In genomic region chr1:35558374-35559316, GRCh38 we compare ENCODE assay signal across 8 cellular contexts. TPM values are rescaled to one million over a fixed set of nuclear protein-coding genes. Genes with fewer than 3 reads are reported as not detected.
A peak's percentile ranks its signal among the peaks of the same experiment; 100 is the strongest.
DNase-seq lines count a peak whose midpoint lies in the region; ATAC-seq and TF ChIP-seq lines count a peak whose summit lies in the region.

No MANE protein-coding gene starts in this region.

- H3K36me3 Mint-ChIP-seq in activated naive CD4-positive, alpha-beta T cell treated with anti-CD3 and anti-CD28 coated beads for 36 hours (ENCODE audit: low read depth): no peaks in the 10 kb centered on the region

- H3K4me1 ChIP-seq in BE2C: peaks cover 2% of the 10 kb centered on the region; the same call in 1 of the 2 replicates
- H3K4me1 ChIP-seq in HEK293 (ENCODE audit: control insufficient read depth, insufficient read depth, low read length): peaks cover 27% of the 10 kb centered on the region
- H3K4me1 ChIP-seq in spleen: peaks cover 20 to 93% (median 55%) of the 10 kb centered on the region in 6 donors

- no peak for ATAC-seq in HG03457 (IDR thresholded peaks at IDR 0.05; ENCODE audit: unreplicated experiment)

- TF ChIP-seq POLR2A in spleen (IDR thresholded peaks at IDR 0.05): no peak

- TF ChIP-seq CTCF in BE2C (IDR thresholded peaks at IDR 0.05; ENCODE audit: low read depth, low read length) (no peak), HEK293 (tag by site-specific recombination; IDR thresholded peaks at IDR 0.05) (no peak), spleen (IDR thresholded peaks at IDR 0.05 in 8 of 11, conservative IDR thresholded peaks at IDR 0.05 in 3 of 11) (no peak)

- H3K4me3 Mint-ChIP-seq in activated naive CD4-positive, alpha-beta T cell treated with anti-CD3 and anti-CD28 coated beads for 36 hours: peak overlapping the region; percentile 95

- H3K9me3 Mint-ChIP-seq in activated naive CD4-positive, alpha-beta T cell treated with anti-CD3 and anti-CD28 coated beads for 36 hours: no peaks in the 10 kb centered on the region

- intact Hi-C loops in activated naive CD4-positive, alpha-beta T cell treated with anti-CD3 and anti-CD28 coated beads for 36 hours (cut with micrococcal nuclease): loop anchor here (5.0 to 10.0 kb wide), 5 partner anchors 84 to 761 kb away; partner anchors contain the start of genes PSMB2, SFPQ, SMIM12 and ZMYM4
- intact Hi-C loops in spleen (cut with DNase I; ENCODE audit: low total_unique reads): no loop called here

- H3K27me3 Mint-ChIP-seq in activated naive CD4-positive, alpha-beta T cell treated with anti-CD3 and anti-CD28 coated beads for 36 hours (ENCODE audit: low read depth): no peaks in the 10 kb centered on the region

- WGBS in spleen, 5 donors: 33 to 41% (median 36%) methylated on average over 17 to 26 of the region's 26 CpGs

- CTCF ChIA-PET in HEK293 (lab: Yijun Ruan, JAX): interaction anchor here (0.5 to 1.5 kb wide), 6 partner anchors 10 to 591 kb away, joined by 3 to 4 read pairs (median 3); partner anchors contain the start of gene TRAPPC3
- CTCF ChIA-PET in activated naive CD4-positive, alpha-beta T cell treated with anti-CD3 and anti-CD28 coated beads for 36 hours (lab: Charles Lee): interaction anchor here (1.2 to 12.3 kb wide), 3 partner anchors 14 to 157 kb away, joined by 4 to 113 read pairs (median 4); partner anchors contain the start of gene TFAP2E

- H3K27me3 ChIP-seq in BE2C: no peaks in the 10 kb centered on the region
- no peaks in the 10 kb centered on the region for H3K27me3 ChIP-seq in spleen (replicated peaks in 1 of 7)

- peaks cover 44% of the 10 kb centered on the region for H3K4me1 Mint-ChIP-seq in activated naive CD4-positive, alpha-beta T cell treated with anti-CD3 and anti-CD28 coated beads for 36 hours (ENCODE audit: low read depth)

- H3K27ac ChIP-seq in HEK293 (ENCODE audit: extremely low read depth, low read depth, low read length): peak overlapping the region; percentile 96; the same call in 1 of the 2 replicates
- H3K27ac ChIP-seq in spleen: peak overlapping the region; percentile 90 to 99 (median 98)

- POLR2A ChIA-PET in HEK293 (lab: Yijun Ruan, JAX): interaction anchor here (0.7 to 2.0 kb wide), 6 partner anchors 10 to 366 kb away, joined by 3 to 22 read pairs (median 4); partner anchors contain the start of genes CLSPN, SFPQ and TFAP2E

- H3K36me3 ChIP-seq in BE2C: peaks cover 2% of the 10 kb centered on the region
- peaks cover 0 to 52% of the 10 kb centered on the region in 2 experiments; a peak in 2 of 3 replicates for H3K36me3 ChIP-seq in HEK293 (ENCODE audit: control insufficient read depth in 2 of 2, insufficient read depth in 1 of 2, low read length in 2 of 2)
- peaks cover 0 to 42% (median 5%) of the 10 kb centered on the region in 6 donors for H3K36me3 ChIP-seq in spleen

- H3K9me3 ChIP-seq in BE2C (no peaks in the 10 kb centered on the region), HEK293 (ENCODE audit: control insufficient read depth, insufficient read depth, low read depth, low read length) (no peaks in the 10 kb centered on the region), spleen (no peaks in the 10 kb centered on the region)

- H3K27ac Mint-ChIP-seq in activated naive CD4-positive, alpha-beta T cell treated with anti-CD3 and anti-CD28 coated beads for 36 hours: peak overlapping the region; percentile 92

- H3K4me3 ChIP-seq in BE2C (ENCODE audit: low read depth, low read length) (peak overlapping the region; percentile 81), HEK293 (ENCODE audit: low read depth, low read length) (peak overlapping the region; percentile 95), iPS-11a (ENCODE audit: low read depth, low read length) (peak overlapping the region; percentile 86), spleen (peak overlapping the region; percentile 76 to 99 (median 90))

- DNase-seq in BE2C (no peak), spleen (peak; percentile 84), DMS153 treated with DMSO at 0.1 percent for 48 hours (lab: John Stamatoyannopoulos, UW; ENCODE audit: unreplicated experiment) (no peak), midbrain (lab: John Stamatoyannopoulos, UW) (no peak)
- no peak for DNase-seq in activated naive CD4-positive, alpha-beta T cell treated with anti-CD3 and anti-CD28 coated beads for 36 hours

TF ChIP-seq in HEK293, 187 proteins besides CTCF, POLR2A, EP300 and RAD21 (continues in another document):
- no peak for TF ChIP-seq ZNF132 (tag by site-specific recombination; IDR thresholded peaks at IDR 0.05; ENCODE audit: borderline replicate concordance)
- TF ChIP-seq ZNF571 (tag by site-specific recombination; IDR thresholded peaks at IDR 0.05): no peak
- 0 out of 2 replicates have a peak, but pooled peaks have one; percentile 78 for TF ChIP-seq ZSCAN30 (tag by site-specific recombination; IDR thresholded peaks at IDR 0.05)
- TF ChIP-seq ZBTB26 (tag by site-specific recombination; optimal IDR thresholded peaks at IDR 0.05): no peak
- no peak for TF ChIP-seq ZNF391 (tag by site-specific recombination; IDR thresholded peaks at IDR 0.05; ENCODE audit: borderline replicate concordance, low read depth)
- TF ChIP-seq GLIS2 (tag by site-specific recombination; IDR thresholded peaks at IDR 0.05): peak; percentile 77
- TF ChIP-seq, protein P1, sequence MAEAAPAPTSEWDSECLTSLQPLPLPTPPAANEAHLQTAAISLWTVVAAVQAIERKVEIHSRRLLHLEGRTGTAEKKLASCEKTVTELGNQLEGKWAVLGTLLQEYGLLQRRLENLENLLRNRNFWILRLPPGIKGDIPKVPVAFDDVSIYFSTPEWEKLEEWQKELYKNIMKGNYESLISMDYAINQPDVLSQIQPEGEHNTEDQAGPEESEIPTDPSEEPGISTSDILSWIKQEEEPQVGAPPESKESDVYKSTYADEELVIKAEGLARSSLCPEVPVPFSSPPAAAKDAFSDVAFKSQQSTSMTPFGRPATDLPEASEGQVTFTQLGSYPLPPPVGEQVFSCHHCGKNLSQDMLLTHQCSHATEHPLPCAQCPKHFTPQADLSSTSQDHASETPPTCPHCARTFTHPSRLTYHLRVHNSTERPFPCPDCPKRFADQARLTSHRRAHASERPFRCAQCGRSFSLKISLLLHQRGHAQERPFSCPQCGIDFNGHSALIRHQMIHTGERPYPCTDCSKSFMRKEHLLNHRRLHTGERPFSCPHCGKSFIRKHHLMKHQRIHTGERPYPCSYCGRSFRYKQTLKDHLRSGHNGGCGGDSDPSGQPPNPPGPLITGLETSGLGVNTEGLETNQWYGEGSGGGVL (tag by site-specific recombination; IDR thresholded peaks at IDR 0.05): peak; percentile 46; the same call in 1 of the 2 replicates
- TF ChIP-seq BCL11B (tag by site-specific recombination; IDR thresholded peaks at IDR 0.05; ENCODE audit: low read depth): no peak
- no peak for TF ChIP-seq ZNF777 (tag by site-specific recombination; IDR thresholded peaks at IDR 0.05; ENCODE audit: borderline replicate concordance)
- TF ChIP-seq ZNF366 (tag by site-specific recombination; conservative IDR thresholded peaks at IDR 0.05): peak; percentile 27; the same call in 1 of the 2 replicates
- peak; percentile 32; the same call in 1 of the 2 replicates for TF ChIP-seq PRDM10 (tag by site-specific recombination; IDR thresholded peaks at IDR 0.05)

RNA-seq across cellular contexts. Expression of gene NCDN, which starts 1.0 kb away (rescaled TPM):
- 59.0 TPM for polyA plus RNA-seq in BE2C (2012; ENCODE audit: insufficient read depth, insufficient read length, low read depth)
- 10 to 100 TPM; 12.1 to 13.4 TPM for total RNA-seq in activated naive CD4-positive, alpha-beta T cell treated with anti-CD3 and anti-CD28 coated beads for 36 hours
- total RNA-seq in spleen: 10 to 100 TPM; 13.5 to 19.1 (median 17.4) TPM
- polyA plus RNA-seq in spleen: 1 to 10 TPM; 4.2 to 9.3 (median 5.0) TPM

RNA-seq across cellular contexts. Expression of gene KIAA0319L, which starts 1.4 kb away (rescaled TPM):
- 17.5 TPM for polyA plus RNA-seq in BE2C (2012; ENCODE audit: insufficient read depth, insufficient read length, low read depth)
- total RNA-seq in activated naive CD4-positive, alpha-beta T cell treated with anti-CD3 and anti-CD28 coated beads for 36 hours: 10 to 100 TPM; 22.6 to 24.2 TPM
- total RNA-seq in spleen: 100 to 1,000 TPM in 1 of 7 donors, 10 to 100 TPM in 6; 52.2 to 103 (median 68.9) TPM
- polyA plus RNA-seq in spleen: 10 to 100 TPM; 10.5 to 18.5 (median 14.9) TPM

RNA-seq across cellular contexts. Expression of gene TFAP2E, which starts 14.5 kb away (rescaled TPM):
- 0.32 TPM for polyA plus RNA-seq in BE2C (2012; ENCODE audit: insufficient read depth, insufficient read length, low read depth)
- under 1 TPM; 0.19 to 0.27 TPM for total RNA-seq in activated naive CD4-positive, alpha-beta T cell treated with anti-CD3 and anti-CD28 coated beads for 36 hours
- total RNA-seq in spleen: 1 to 10 TPM in 4 of 7 donors, under 1 TPM in 1, not detected in 2; 0.60 to 2.9 (median 1.7) TPM
- 1 to 10 TPM; 1.6 to 4.4 (median 3.4) TPM for polyA plus RNA-seq in spleen
